In the genomic region with DNA sequence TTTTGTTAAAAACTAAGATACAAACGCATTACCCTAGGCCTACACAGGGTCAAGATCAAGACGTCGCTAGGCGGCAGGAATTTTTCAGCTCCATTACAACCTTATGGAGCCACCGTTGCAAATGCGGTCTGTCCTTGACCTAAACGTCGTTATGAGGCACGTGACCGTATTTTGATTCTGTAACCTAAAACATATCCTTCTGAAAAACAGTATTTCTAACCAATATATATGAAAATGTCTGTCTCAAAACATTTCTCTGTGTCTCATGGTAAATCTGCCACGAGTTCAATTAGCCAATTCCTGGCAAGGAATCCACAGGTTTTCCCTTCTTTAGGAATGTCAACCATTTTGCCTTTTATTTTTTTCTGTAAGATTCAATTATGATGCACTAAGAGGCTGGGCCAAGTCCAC, we compare ENCODE assay signal across 8 cellular contexts. TPM values are rescaled to one million over a fixed set of nuclear protein-coding genes. Genes with fewer than 3 reads are reported as not detected.
DNase-seq lines count a peak whose midpoint lies in the region; ATAC-seq and TF ChIP-seq lines count a peak whose summit lies in the region.

No MANE protein-coding gene starts in this region.

- H3K27ac Mint-ChIP-seq in activated CD8-positive, alpha-beta T cell treated with anti-CD3 and anti-CD28 coated beads, Interleukin-2, amount 10 ng/mL, durations not matched to agents 7 days and 5 days, result peak overlapping the region; percentile 93

- no peaks in the 10 kb centered on the region for H3K9me3 Mint-ChIP-seq in activated CD8-positive, alpha-beta T cell treated with anti-CD3 and anti-CD28 coated beads, Interleukin-2, amount 10 ng/mL, durations not matched to agents 7 days and 5 days (ENCODE audit: insufficient read depth)

- intact Hi-C loops in head of caudate nucleus (cut with DNase I), result loop anchor here (5.0 kb wide), 1 partner anchor 74 kb away; no protein-coding TSS in a partner anchor

- CTCF ChIA-PET in activated CD8-positive, alpha-beta T cell treated with anti-CD3 and anti-CD28 coated beads, Interleukin-2, amount 10 ng/mL, durations not matched to agents 7 days and 5 days (lab: Charles Lee), result interaction anchor here (0.8 to 3.9 kb wide), 11 partner anchors 9 to 148 kb away, joined by 3 to 36 read pairs (median 8); no protein-coding TSS in a partner anchor

- POLR2A ChIA-PET in activated CD8-positive, alpha-beta T cell treated with anti-CD3 and anti-CD28 coated beads, Interleukin-2, amount 10 ng/mL, durations not matched to agents 7 days and 5 days (lab: Charles Lee), result interaction anchor here (0.6 to 2.4 kb wide), 4 partner anchors 16 to 144 kb away, joined by 3 to 12 read pairs (median 4); no protein-coding TSS in a partner anchor

- H3K4me3 ChIP-seq in LNCaP clone FGC (ENCODE audit: low read depth, low read length) (peak overlapping the region; percentile 84), retinal pigment epithelial cell (ENCODE audit: low read length) (peak overlapping the region; percentile 95)

- H3K27me3 Mint-ChIP-seq in activated CD8-positive, alpha-beta T cell treated with anti-CD3 and anti-CD28 coated beads, Interleukin-2, amount 10 ng/mL, durations not matched to agents 7 days and 5 days (ENCODE audit: low read depth), result no peaks in the 10 kb centered on the region

- ATAC-seq in activated CD8-positive, alpha-beta T cell treated with anti-CD3 and anti-CD28 coated beads, Interleukin-2, amount 10 ng/mL, durations not matched to agents 7 days and 5 days, result no peak
- ATAC-seq in GM21825 (IDR thresholded peaks at IDR 0.05; ENCODE audit: unreplicated experiment), result no peak

- H3K4me1 Mint-ChIP-seq in activated CD8-positive, alpha-beta T cell treated with anti-CD3 and anti-CD28 coated beads, Interleukin-2, amount 10 ng/mL, durations not matched to agents 7 days and 5 days (ENCODE audit: low read depth), result peaks cover 51% of the 10 kb centered on the region

- peak; percentile 41 to 68 for DNase-seq in NCI-H524 (lab: John Stamatoyannopoulos, UW)
- no peak for DNase-seq in NCI-H524 treated with DMSO at 0.1 percent for 48 hours (lab: John Stamatoyannopoulos, UW)
- no peak for DNase-seq in LNCaP clone FGC (ENCODE audit: low read depth)
- no peak for DNase-seq in activated CD8-positive, alpha-beta T cell treated with anti-CD3 and anti-CD28 coated beads, Interleukin-2, amount 10 ng/mL, durations not matched to agents 7 days and 5 days
- peak in 39 of 42 donors; percentile 21 to 75 (median 51) for DNase-seq in head of caudate nucleus
- DNase-seq in retinal pigment epithelial cell (ENCODE audit: low read depth), result no peak
- no peak for DNase-seq in occipital lobe (lab: John Stamatoyannopoulos, UW)

- H3K36me3 Mint-ChIP-seq in activated CD8-positive, alpha-beta T cell treated with anti-CD3 and anti-CD28 coated beads, Interleukin-2, amount 10 ng/mL, durations not matched to agents 7 days and 5 days (ENCODE audit: low read depth), result peaks cover 16% of the 10 kb centered on the region

- TF ChIP-seq CTCF in LNCaP clone FGC (IDR thresholded peaks at IDR 0.05; ENCODE audit: control insufficient read depth, extremely low read depth, insufficient read depth) (peak; percentile 23; the same call in 1 of the 2 replicates), retinal pigment epithelial cell (conservative IDR thresholded peaks at IDR 0.05; ENCODE audit: low read depth, low read length) (peak; percentile 25)

- H3K4me3 Mint-ChIP-seq in activated CD8-positive, alpha-beta T cell treated with anti-CD3 and anti-CD28 coated beads, Interleukin-2, amount 10 ng/mL, durations not matched to agents 7 days and 5 days, result peak overlapping the region; percentile 100

RNA-seq across cellular contexts. Expression of a gene that starts 1.7 kb away (rescaled TPM):
- total RNA-seq in activated CD8-positive, alpha-beta T cell treated with anti-CD3 and anti-CD28 coated beads, Interleukin-2, amount 10 ng/mL, durations not matched to agents 7 days and 5 days, result 10 to 100 TPM; 90.3 to 93.9 TPM
- 588 TPM for total RNA-seq in occipital lobe

Comparison
In these comparisons a context has a peak if more than half of its experiments do, and no peak if none do; other contexts are left out.
1. DNase-seq: peak in NCI-H524 (2 of 2) and head of caudate nucleus (39 of 42); none in NCI-H524 treated with DMSO at 0.1 percent for 48 hours (single experiment), LNCaP clone FGC (single experiment), activated CD8-positive, alpha-beta T cell treated with anti-CD3 and anti-CD28 coated beads, Interleukin-2, amount 10 ng/mL, durations not matched to agents 7 days and 5 days (single experiment), retinal pigment epithelial cell (single experiment) and occipital lobe (single experiment).